18 cellular contexts compared by ENCODE assay signal in the genomic region with DNA sequence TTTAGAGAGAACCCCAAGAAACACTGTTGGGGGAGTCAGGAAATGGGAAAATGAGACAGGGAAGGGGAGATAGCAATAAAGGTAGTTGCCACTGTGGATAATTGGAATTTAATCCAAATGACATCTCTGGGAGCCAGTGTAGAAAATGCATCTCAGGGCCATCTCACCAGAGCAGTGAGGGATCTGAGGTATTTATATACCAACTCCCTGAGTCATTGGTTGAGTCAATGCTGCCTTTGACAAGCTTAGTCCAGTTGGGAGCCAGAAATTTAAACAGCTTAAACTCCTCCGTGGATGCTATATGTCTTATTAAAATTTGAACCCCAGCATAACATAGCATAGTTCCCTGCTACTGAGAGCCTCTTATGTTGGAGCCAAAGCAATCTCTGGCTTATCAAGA.
"Had no signal": no experiment of that assay in that cellular context is flagged by ENCODE, and none has a peak within 500 bp of the region (broad histone marks: within the 10 kb centered on the region; RNA-seq: fewer than 3 reads in every experiment).

No MANE protein-coding gene starts in this region.

- DNase-seq: activated B cell treated with CpG ODN at 0.5 μM for 24 hours; activated CD4-positive, alpha-beta T cell treated with anti-CD3 and anti-CD28 coated beads for 48 hours; activated CD8-positive, alpha-beta T cell treated with anti-CD3 and anti-CD28 coated beads for 36 hours; activated effector memory CD4-positive, alpha-beta T cell treated with Interleukin-2 at 50 U/mL for 16 hours; activated naive CD4-positive, alpha-beta T cell treated with anti-CD3 and anti-CD28 coated beads, Interleukin-2, amount 50 U/mL, for 16 hours; activated T-cell treated with anti-CD3 and anti-CD28 coated beads, Interleukin-2, amount 50 U/mL, for 4 hours; body of pancreas; foreskin melanocyte; head of caudate nucleus; psoas muscle; right lobe of liver; stimulated activated naive CD8-positive, alpha-beta T cell treated with anti-CD3 and anti-CD28 coated beads, Interleukin-15, Interleukin-2, amounts not matched to agents 100 U/mL and 50 U/mL, for 24 hours; transverse colon had no signal

- H3K27ac ChIP-seq: body of pancreas, coronary artery, psoas muscle, right lobe of liver, transverse colon had no signal

- H3K27me3 Mint-ChIP-seq: activated CD8-positive, alpha-beta T cell treated with anti-CD3 and anti-CD28 coated beads for 36 hours had no signal

- H3K4me1 Mint-ChIP-seq: activated B cell treated with CpG ODN at 0.5 μM for 24 hours; central memory CD8-positive, alpha-beta T cell had no signal

- H3K9me3 Mint-ChIP-seq: activated B cell treated with CpG ODN at 0.5 μM for 24 hours; activated CD8-positive, alpha-beta T cell treated with anti-CD3 and anti-CD28 coated beads for 36 hours; activated T-cell treated with anti-CD3 and anti-CD28 coated beads, Interleukin-2, amount 50 U/mL, for 4 hours had no signal

- H3K9me3 ChIP-seq: psoas muscle, right lobe of liver, transverse colon had no signal

- H3K4me3 Mint-ChIP-seq: activated B cell treated with CpG ODN at 0.5 μM for 24 hours; activated CD8-positive, alpha-beta T cell treated with anti-CD3 and anti-CD28 coated beads for 36 hours; activated T-cell treated with anti-CD3 and anti-CD28 coated beads, Interleukin-2, amount 50 U/mL, for 4 hours; central memory CD8-positive, alpha-beta T cell; mesothelial cell of epicardium; neural crest cell had no signal

- ATAC-seq: activated CD8-positive, alpha-beta T cell treated with anti-CD3 and anti-CD28 coated beads for 36 hours; activated T-cell treated with anti-CD3 and anti-CD28 coated beads, Interleukin-2, amount 50 U/mL, for 4 hours; body of pancreas; psoas muscle; right lobe of liver; stimulated activated naive CD8-positive, alpha-beta T cell treated with anti-CD3 and anti-CD28 coated beads, Interleukin-15, Interleukin-2, amounts not matched to agents 100 U/mL and 50 U/mL, for 24 hours had no signal

- H3K4me3 ChIP-seq: body of pancreas, coronary artery, psoas muscle, right lobe of liver, transverse colon had no signal

- H3K4me1 ChIP-seq: body of pancreas, psoas muscle, right lobe of liver, transverse colon had no signal

- H3K36me3 Mint-ChIP-seq: mesothelial cell of epicardium had no signal

- H3K27ac Mint-ChIP-seq: activated B cell treated with CpG ODN at 0.5 μM for 24 hours; activated CD8-positive, alpha-beta T cell treated with anti-CD3 and anti-CD28 coated beads for 36 hours; mesothelial cell of epicardium had no signal

- H3K27me3 ChIP-seq: body of pancreas, right lobe of liver, transverse colon had no signal

- H3K36me3 ChIP-seq: right lobe of liver, transverse colon had no signal

- FAIRE-seq: TTC549 had no signal
